26 cellular contexts compared by ENCODE assay signal in genomic region chr1:203915811-203916210, GRCh38. TPM values are rescaled to one million over a fixed set of nuclear protein-coding genes. Genes with fewer than 3 reads are reported as not detected.
A peak's percentile ranks its signal among the peaks of the same experiment; 100 is the strongest.
DNase-seq lines count a peak whose midpoint lies in the region; ATAC-seq and TF ChIP-seq lines count a peak whose summit lies in the region.
"Had no signal": no experiment of that assay in that cellular context is flagged by ENCODE, and none has a peak within 500 bp of the region (broad histone marks: within the 10 kb centered on the region; RNA-seq: fewer than 3 reads in every experiment).

No MANE protein-coding gene starts in this region.

- H3K9me3 ChIP-seq in SJSA1 (replicated peaks) = no peaks in the 10 kb centered on the region; the same call in 1 of the 2 replicates
- no peaks in the 10 kb centered on the region for H3K9me3 ChIP-seq in fibroblast of lung (ENCODE audit: control insufficient read depth, insufficient read depth, low read depth, low read length)
- H3K9me3 ChIP-seq: esophagus squamous epithelium had no signal

- H3K27ac ChIP-seq in SJSA1 = peak overlapping the region; percentile 62
- peak overlapping the region; percentile 9 for H3K27ac ChIP-seq in fibroblast of lung (ENCODE audit: insufficient read depth, low read length)
- no peak overlapping the region for H3K27ac ChIP-seq in substantia nigra (ENCODE audit: low read depth, low read length, poor library complexity, severe bottlenecking)
- H3K27ac ChIP-seq: esophagus squamous epithelium had no signal

- no peaks in the 10 kb centered on the region for H4K20me1 ChIP-seq in fibroblast of lung (ENCODE audit: control insufficient read depth, extremely low read depth, insufficient read depth, low read length)

- no peak overlapping the region for H3K9ac ChIP-seq in fibroblast of lung (ENCODE audit: insufficient read depth, low read length)

- H3K27me3 Mint-ChIP-seq in T-cell = peaks cover 4 to 7% of the 10 kb centered on the region in 2 donors
- H3K27me3 Mint-ChIP-seq: activated naive CD8-positive, alpha-beta T cell had no signal

- ATAC-seq in T-cell (replicated peaks in 1 of 4) = no peak
- ATAC-seq: natural killer cell, Right ventricle myocardium inferior, T-helper 17 cell had no signal

- H3K4me2 ChIP-seq in fibroblast of lung (ENCODE audit: extremely low read depth, insufficient read depth, low read length) = peak overlapping the region; percentile 46

- H3K4me1 ChIP-seq in SJSA1 (replicated peaks) = peaks cover 23% of the 10 kb centered on the region
- H3K4me1 ChIP-seq in fibroblast of lung (ENCODE audit: control insufficient read depth, extremely low read depth, insufficient read depth, low read length) = no peaks in the 10 kb centered on the region
- H3K4me1 ChIP-seq: esophagus squamous epithelium had no signal

- H3K36me3 ChIP-seq in SJSA1 = no peaks in the 10 kb centered on the region
- H3K36me3 ChIP-seq in fibroblast of lung (ENCODE audit: control insufficient read depth, insufficient read depth, low read length) = no peaks in the 10 kb centered on the region
- H3K36me3 ChIP-seq: esophagus squamous epithelium had no signal

- no peaks in the 10 kb centered on the region for H3K36me3 Mint-ChIP-seq in T-cell
- H3K36me3 Mint-ChIP-seq: activated naive CD8-positive, alpha-beta T cell; CD4-positive, CD25-positive, alpha-beta regulatory T cell; natural killer cell had no signal

- no peaks in the 10 kb centered on the region for H3K79me2 ChIP-seq in fibroblast of lung (ENCODE audit: control insufficient read depth, insufficient read depth, low read length)

- no peak overlapping the region for H3K4me3 Mint-ChIP-seq in T-cell
- H3K4me3 Mint-ChIP-seq: activated B cell treated with CpG ODN at 0.5 μM for 24 hours; activated naive CD8-positive, alpha-beta T cell; CD4-positive, CD25-positive, alpha-beta regulatory T cell; natural killer cell; T-helper 17 cell had no signal

- POLR2A ChIA-PET in T-cell (lab: Charles Lee) = no interaction called here

- no peak overlapping the region for H2AFZ ChIP-seq in fibroblast of lung (ENCODE audit: low read length)

- H3K27me3 ChIP-seq in SJSA1 (replicated peaks) (no peaks in the 10 kb centered on the region), fibroblast of lung (ENCODE audit: control insufficient read depth, insufficient read depth, low read length) (no peaks in the 10 kb centered on the region)

- CTCF ChIA-PET in T-cell (lab: Charles Lee) = interaction anchor here in 1 of 2 donors (0.7 kb wide), 1 partner anchor 757 kb away, joined by 5 read pairs; no protein-coding TSS in a partner anchor

- H3K27ac Mint-ChIP-seq in T-cell = no peak overlapping the region
- H3K27ac Mint-ChIP-seq: activated B cell treated with CpG ODN at 0.5 μM for 24 hours; activated naive CD8-positive, alpha-beta T cell; CD4-positive, CD25-positive, alpha-beta regulatory T cell; natural killer cell; T-helper 17 cell had no signal

- TF ChIP-seq CTCF in fibroblast of lung (conservative IDR thresholded peaks at IDR 0.05 in 1 of 2, IDR thresholded peaks at IDR 0.05 in 1 of 2; ENCODE audit: low read depth in 1 of 2, low read length in 2 of 2) = no peak

- H3K4me3 ChIP-seq in SJSA1 (no peak overlapping the region), fibroblast of lung (replicated peaks in 1 of 4; ENCODE audit: control extremely low read depth in 1 of 4, insufficient read depth in 1 of 4, low read depth in 3 of 4, low read length in 4 of 4) (no peak overlapping the region)
- H3K4me3 ChIP-seq: esophagus squamous epithelium had no signal

- DNase-seq in HCEC 1CT = peak; percentile 88
- DNase-seq in SJSA1 (ENCODE audit: low read depth in 1 of 2, low spot score in 2 of 2) = peak in 1 of 2 experiments; percentile 75
- peak; percentile 48 to 73 for DNase-seq in fibroblast of lung (ENCODE audit: low read depth in 2 of 2)
- no peak for DNase-seq in substantia nigra (lab: John Stamatoyannopoulos, UW)
- DNase-seq in T-cell = no peak
- DNase-seq in NCI-H1092 treated with DMSO at 0.1 percent for 48 hours (lab: John Stamatoyannopoulos, UW) = no peak
- DNase-seq in DMS153 (lab: John Stamatoyannopoulos, UW) = no peak
- DNase-seq: activated B cell treated with CpG ODN at 0.5 μM for 24 hours; activated CD8-positive, alpha-beta memory T cell treated with anti-CD3 and anti-CD28 coated beads for 24 hours; caudate nucleus; CD4-positive, CD25-positive, alpha-beta regulatory T cell; DND-41; esophagus squamous epithelium; GOT3; hippocampal formation; mesendoderm; natural killer cell; NCI-H187 treated with DMSO at 0.1 percent for 48 hours; NCI-H446 treated with DMSO at 0.1 percent for 48 hours; NK-92 treated with Interleukin-12 subunit alpha and Interleukin-12 subunit beta, amount 100 ng/mL, for 24 hours; posterior cingulate gyrus; small intestine; stimulated activated CD4-positive, alpha-beta T cell treated with anti-CD3 and anti-CD28 coated beads, Interleukin-4, amount 100 ng/mL, for 24 hours; T-helper 17 cell had no signal

- no peaks in the 10 kb centered on the region for H3K4me1 Mint-ChIP-seq in T-cell
- H3K4me1 Mint-ChIP-seq: activated B cell treated with CpG ODN at 0.5 μM for 24 hours; CD4-positive, CD25-positive, alpha-beta regulatory T cell; natural killer cell; T-helper 17 cell had no signal

- H3K9me3 Mint-ChIP-seq in T-cell = no peaks in the 10 kb centered on the region
- H3K9me3 Mint-ChIP-seq: activated B cell treated with CpG ODN at 0.5 μM for 24 hours; CD4-positive, CD25-positive, alpha-beta regulatory T cell; natural killer cell had no signal

RNA-seq across cellular contexts. Expression of gene SNRPE, which starts 54.4 kb away (rescaled TPM):
- total RNA-seq in SJSA1 (2014; rRNA removed; shearing (Covaris generic)) = 132 and 160 TPM in 2 replicates
- total RNA-seq in fibroblast of lung (30.2 and 46.2 TPM in 2 replicates), T-cell (10 to 100 TPM; 50.6 to 80.9 (median 72.0) TPM)
- polyA plus RNA-seq in fibroblast of lung = 246 and 366 TPM in 2 replicates
- 197 and 261 TPM in 2 replicates for polyA plus RNA-seq in fibroblast of lung (2012)
- 1.0 and 3.1 TPM in 2 replicates for polyA minus RNA-seq in fibroblast of lung (ENCODE audit: low replicate concordance)

Comparison
In these comparisons a context has a peak if more than half of its experiments do, and no peak if none do; other contexts are left out.
1. DNase-seq: peak in HCEC 1CT (single experiment) and fibroblast of lung (2 of 2); none in substantia nigra (0 of 49), T-cell (0 of 34), NCI-H1092 treated with DMSO at 0.1 percent for 48 hours (single experiment) and DMS153 (single experiment).